ENCODE assay signal across 8 cellular contexts in the genomic region with DNA sequence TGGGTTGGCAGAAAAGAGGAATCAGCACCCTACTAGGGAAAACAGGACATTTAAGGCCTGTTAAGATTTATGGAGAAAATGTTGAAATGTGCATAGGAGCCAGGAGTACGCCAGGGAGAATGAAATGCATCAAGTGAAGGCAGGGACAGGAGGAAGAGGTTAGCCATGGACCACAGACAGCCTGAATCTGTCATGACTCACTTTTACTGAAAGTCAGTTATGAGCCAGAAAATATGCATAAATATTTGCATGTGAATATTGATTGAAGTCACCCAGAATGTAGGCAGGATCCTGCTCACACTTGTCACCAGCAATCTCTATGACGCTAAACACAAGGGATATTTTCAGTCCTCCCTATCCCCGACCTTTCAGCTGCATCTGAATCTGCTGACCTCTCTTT. TPM values are rescaled to one million over a fixed set of nuclear protein-coding genes. Genes with fewer than 3 reads are reported as not detected.
DNase-seq lines count a peak whose midpoint lies in the region; ATAC-seq and TF ChIP-seq lines count a peak whose summit lies in the region.

No MANE protein-coding gene starts in this region.

- ATAC-seq in HG03457 (IDR thresholded peaks at IDR 0.05; ENCODE audit: unreplicated experiment), result no peak
- ATAC-seq in esophagus mucosa, result no peak

- H3K4me2 ChIP-seq in KMS-11, result 0 out of 2 replicates have a peak overlapping the region, but pooled peaks have one; percentile 9

- no peaks in the 10 kb centered on the region for H3K36me3 ChIP-seq in KMS-11 (ENCODE audit: insufficient read depth)

- H3K27me3 ChIP-seq in KMS-11 (ENCODE audit: insufficient read depth, low read depth), result no peaks in the 10 kb centered on the region

- H4K20me1 ChIP-seq in KMS-11 (ENCODE audit: insufficient read depth), result no peaks in the 10 kb centered on the region

- no peak overlapping the region for H3K4me3 ChIP-seq in KMS-11 (IDR thresholded peaks at IDR 0.05; ENCODE audit: insufficient read depth, low read depth, low read length)
- H3K4me3 ChIP-seq in astrocyte of the spinal cord (ENCODE audit: low read depth, low read length), result no peak overlapping the region
- no peak overlapping the region for H3K4me3 ChIP-seq in lower leg skin (ENCODE audit: low read depth, poor library complexity, severe bottlenecking)

- no peaks in the 10 kb centered on the region for H3K79me2 ChIP-seq in KMS-11 (ENCODE audit: insufficient read depth, low read depth)

- in situ Hi-C loops in astrocyte of the spinal cord (cut with HindIII; ENCODE audit: low sequenced_read_pairs) (no loop called here), GM13977 (cut with MboI; ENCODE audit: low pct_unique_long_range_greater_than_20kb, low sequenced_read_pairs, unreplicated experiment) (no loop called here)

- intact Hi-C loops in lower leg skin (cut with DNase I; ENCODE audit: low total_unique reads), result no loop called here

- H3K27ac ChIP-seq in KMS-11, result no peak overlapping the region

- H3K4me1 ChIP-seq in KMS-11 (ENCODE audit: low read depth, poor library complexity, severe bottlenecking), result peaks cover 10% of the 10 kb centered on the region

- TF ChIP-seq POLR2A in lower leg skin (IDR thresholded peaks at IDR 0.05), result no peak

- no peak for TF ChIP-seq CTCF in KMS-11 (conservative IDR thresholded peaks at IDR 0.05; ENCODE audit: low read depth, low read length)
- TF ChIP-seq CTCF in astrocyte of the spinal cord (IDR thresholded peaks at IDR 0.05; ENCODE audit: low read depth, low read length), result no peak
- no peak for TF ChIP-seq CTCF in lower leg skin (IDR thresholded peaks at IDR 0.05)
- TF ChIP-seq CTCF in GM13977 (IDR thresholded peaks at IDR 0.05; ENCODE audit: extremely low read depth, insufficient read depth, missing control alignments), result no peak

- H2AFZ ChIP-seq in KMS-11 (ENCODE audit: low read depth), result no peak overlapping the region

- 40 to 55% methylated on average over 3 of the region's 3 CpGs for WGBS in lower leg skin, 2 donors

- peak; percentile 5 for DNase-seq in stimulated activated naive CD4-positive, alpha-beta T cell treated with Interleukin-2 at 50 U/mL for 16 hours (lab: John Stamatoyannopoulos, UW)
- DNase-seq in stimulated activated naive CD4-positive, alpha-beta T cell (lab: John Stamatoyannopoulos, UW), result no peak
- DNase-seq in astrocyte of the spinal cord (ENCODE audit: low read depth, low spot score) (peak; percentile 91), lower leg skin (ENCODE audit: low spot score in 2 of 2) (no peak), GM13977 (ENCODE audit: low spot score) (no peak)

- H3K9ac ChIP-seq in KMS-11, result no peak overlapping the region

RNA-seq across cellular contexts. Expression of gene CDK17, which starts 25.1 kb away (rescaled TPM):
- total RNA-seq in lower leg skin (10 to 100 TPM; 27.3 to 41.9 (median 30.8) TPM), esophagus mucosa (16.7 TPM)

Comparison
In these comparisons a context has a peak if more than half of its experiments do, and no peak if none do; other contexts are left out.
1. DNase-seq: peak in stimulated activated naive CD4-positive, alpha-beta T cell treated with Interleukin-2 at 50 U/mL for 16 hours (single experiment) and astrocyte of the spinal cord (single experiment); none in stimulated activated naive CD4-positive, alpha-beta T cell (0 of 6), lower leg skin (0 of 2) and GM13977 (single experiment).